In genomic region chr3:64902991-64903390, GRCh38 we compare ENCODE assay signal across 1 cellular context.
TF ChIP-seq lines count a peak whose summit lies in the region.

No MANE protein-coding gene starts in this region.

TF ChIP-seq in GM23338, 12 proteins besides CTCF, POLR2A, EP300 and RAD21 (continued from another document):
- TF ChIP-seq ZNF462 (CRISPR knock-in tag; IDR thresholded peaks at IDR 0.05), result no peak
- TF ChIP-seq, protein P1, sequence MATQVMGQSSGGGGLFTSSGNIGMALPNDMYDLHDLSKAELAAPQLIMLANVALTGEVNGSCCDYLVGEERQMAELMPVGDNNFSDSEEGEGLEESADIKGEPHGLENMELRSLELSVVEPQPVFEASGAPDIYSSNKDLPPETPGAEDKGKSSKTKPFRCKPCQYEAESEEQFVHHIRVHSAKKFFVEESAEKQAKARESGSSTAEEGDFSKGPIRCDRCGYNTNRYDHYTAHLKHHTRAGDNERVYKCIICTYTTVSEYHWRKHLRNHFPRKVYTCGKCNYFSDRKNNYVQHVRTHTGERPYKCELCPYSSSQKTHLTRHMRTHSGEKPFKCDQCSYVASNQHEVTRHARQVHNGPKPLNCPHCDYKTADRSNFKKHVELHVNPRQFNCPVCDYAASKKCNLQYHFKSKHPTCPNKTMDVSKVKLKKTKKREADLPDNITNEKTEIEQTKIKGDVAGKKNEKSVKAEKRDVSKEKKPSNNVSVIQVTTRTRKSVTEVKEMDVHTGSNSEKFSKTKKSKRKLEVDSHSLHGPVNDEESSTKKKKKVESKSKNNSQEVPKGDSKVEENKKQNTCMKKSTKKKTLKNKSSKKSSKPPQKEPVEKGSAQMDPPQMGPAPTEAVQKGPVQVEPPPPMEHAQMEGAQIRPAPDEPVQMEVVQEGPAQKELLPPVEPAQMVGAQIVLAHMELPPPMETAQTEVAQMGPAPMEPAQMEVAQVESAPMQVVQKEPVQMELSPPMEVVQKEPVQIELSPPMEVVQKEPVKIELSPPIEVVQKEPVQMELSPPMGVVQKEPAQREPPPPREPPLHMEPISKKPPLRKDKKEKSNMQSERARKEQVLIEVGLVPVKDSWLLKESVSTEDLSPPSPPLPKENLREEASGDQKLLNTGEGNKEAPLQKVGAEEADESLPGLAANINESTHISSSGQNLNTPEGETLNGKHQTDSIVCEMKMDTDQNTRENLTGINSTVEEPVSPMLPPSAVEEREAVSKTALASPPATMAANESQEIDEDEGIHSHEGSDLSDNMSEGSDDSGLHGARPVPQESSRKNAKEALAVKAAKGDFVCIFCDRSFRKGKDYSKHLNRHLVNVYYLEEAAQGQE (IDR thresholded peaks at IDR 0.05; ENCODE audit: unreplicated experiment), result no peak
- TF ChIP-seq STAT1 (IDR thresholded peaks at IDR 0.05; ENCODE audit: unreplicated experiment), result no peak
- no peak for TF ChIP-seq ZNF114 (CRISPR knock-in tag; IDR thresholded peaks at IDR 0.05)
- TF ChIP-seq EZH2 (IDR thresholded peaks at IDR 0.05; ENCODE audit: low read depth, unreplicated experiment), result no peak
- no peak for TF ChIP-seq ZNF331 (CRISPR knock-in tag; IDR thresholded peaks at IDR 0.05; ENCODE audit: low read depth)
TF ChIP-seq in GM23338: peak in this region for 0.
